In genomic region chr6:107682721-107683120, GRCh38 we compare ENCODE assay signal across 27 cellular contexts.
A peak's percentile ranks its signal among the peaks of the same experiment; 100 is the strongest.
DNase-seq lines count a peak whose midpoint lies in the region; ATAC-seq lines count a peak whose summit lies in the region.
"Had no signal": no experiment of that assay in that cellular context is flagged by ENCODE, and none has a peak within 500 bp of the region (broad histone marks: within the 10 kb centered on the region; RNA-seq: fewer than 3 reads in every experiment).

No MANE protein-coding gene starts in this region.

- H3K79me1 ChIP-seq in mesenchymal stem cell (replicated peaks; ENCODE audit: low read length, poor library complexity, severe bottlenecking), result no peaks in the 10 kb centered on the region

- H2AFZ ChIP-seq in mesenchymal stem cell (ENCODE audit: low read depth, low read length), result no peak overlapping the region

- no peak for DNase-seq in mesenchymal stem cell
- DNase-seq: 8988T; ACHN; AML-193; BE2C; C1 segment of cervical spinal cord; Caco-2; Calu3; CD4-positive, alpha-beta memory T cell; CD4-positive, alpha-beta T cell; CD4-positive, CD25-positive, alpha-beta regulatory T cell; CD8-positive, alpha-beta memory T cell; CD8-positive, alpha-beta T cell; COR-L47; DMS 273 treated with DMSO at 0.1 percent for 48 hours; DMS153; DMS53; DMS79; DMS79 treated with DMSO at 0.1 percent for 48 hours; DND-41; EL had no signal

- H2BK5ac ChIP-seq in mesenchymal stem cell (ENCODE audit: low read depth, low read length, poor library complexity, severe bottlenecking), result no peak overlapping the region

- H2BK15ac ChIP-seq in mesenchymal stem cell (ENCODE audit: low read depth, poor library complexity, severe bottlenecking), result no peak overlapping the region

- H3K18ac ChIP-seq in mesenchymal stem cell (ENCODE audit: low read depth in 1 of 2, low read length in 2 of 2), result no peak overlapping the region

- peak overlapping the region in 1 of 2 experiments; percentile 8 for H3K4me3 ChIP-seq in mesenchymal stem cell (ENCODE audit: insufficient read depth in 1 of 2, low read depth in 1 of 2, low read length in 2 of 2)
- H3K4me3 ChIP-seq: A549; BLaER1; BLaER1 treated with 17β-estradiol and CSF1 and Interleukin-3, amounts not matched to agents 10 nM and 100 nM had no signal

- H3K9me3 ChIP-seq in mesenchymal stem cell (ENCODE audit: control insufficient read depth, low read length), result peaks cover 10% of the 10 kb centered on the region
- H3K9me3 ChIP-seq: A549, BE2C, Caco-2 had no signal

- H3K27me3 ChIP-seq in mesenchymal stem cell (ENCODE audit: control insufficient read depth in 1 of 2, insufficient read depth in 1 of 2, low read length in 2 of 2), result no peaks in the 10 kb centered on the region
- H3K27me3 ChIP-seq: BE2C; BLaER1; BLaER1 treated with 17β-estradiol and CSF1 and Interleukin-3, amounts not matched to agents 10 nM and 100 nM had no signal

- H4K91ac ChIP-seq in mesenchymal stem cell (ENCODE audit: low read length), result no peak overlapping the region

- peak overlapping the region; percentile 25 for H3K4me2 ChIP-seq in mesenchymal stem cell (ENCODE audit: low read length, poor library complexity, severe bottlenecking)
- H3K4me2 ChIP-seq: A549; BLaER1; BLaER1 treated with 17β-estradiol and CSF1 and Interleukin-3, amounts not matched to agents 10 nM and 100 nM had no signal

- H3K36me3 ChIP-seq in mesenchymal stem cell (ENCODE audit: control insufficient read depth in 1 of 2, insufficient read depth in 2 of 2, low read depth in 1 of 2, low read length in 2 of 2), result peaks cover 0 to 11% of the 10 kb centered on the region in 2 experiments
- H3K36me3 ChIP-seq: BE2C; BLaER1; BLaER1 treated with 17β-estradiol and CSF1 and Interleukin-3, amounts not matched to agents 10 nM and 100 nM had no signal

- no peak overlapping the region for H2BK12ac ChIP-seq in mesenchymal stem cell (ENCODE audit: low read length in 2 of 2)

- H3K4ac ChIP-seq in mesenchymal stem cell (ENCODE audit: low read depth in 1 of 2, low read length in 2 of 2), result no peak overlapping the region

- H3K4me1 ChIP-seq in mesenchymal stem cell (ENCODE audit: control insufficient read depth, insufficient read depth, low read depth, low read length), result no peaks in the 10 kb centered on the region
- H3K4me1 ChIP-seq: A549; BLaER1; BLaER1 treated with 17β-estradiol and CSF1 and Interleukin-3, amounts not matched to agents 10 nM and 100 nM; Caco-2 had no signal

- H3K9ac ChIP-seq in mesenchymal stem cell (ENCODE audit: low read length), result no peak overlapping the region
- H3K9ac ChIP-seq: BLaER1; BLaER1 treated with 17β-estradiol and CSF1 and Interleukin-3, amounts not matched to agents 10 nM and 100 nM had no signal

- no peak for ATAC-seq in HG03432 (IDR thresholded peaks at IDR 0.05; ENCODE audit: unreplicated experiment)
- ATAC-seq: A549; CD8-positive, alpha-beta T cell had no signal

- WGBS in mesenchymal stem cell, result 100% methylated on average over 1 of the region's 3 CpGs

- no peak overlapping the region for H2AK5ac ChIP-seq in mesenchymal stem cell (ENCODE audit: low read length, severe bottlenecking)

- H3K27ac ChIP-seq in mesenchymal stem cell (ENCODE audit: low read length, poor library complexity, severe bottlenecking), result no peak overlapping the region
- H3K27ac ChIP-seq: 22Rv1; A549; BLaER1; BLaER1 treated with 17β-estradiol and CSF1 and Interleukin-3, amounts not matched to agents 10 nM and 100 nM; C4-2B had no signal

- H3K14ac ChIP-seq in mesenchymal stem cell (ENCODE audit: low read length in 2 of 2), result no peak overlapping the region

- no peak overlapping the region for H3K23ac ChIP-seq in mesenchymal stem cell (ENCODE audit: low read length in 2 of 2)

- no peak overlapping the region for H2BK120ac ChIP-seq in mesenchymal stem cell (ENCODE audit: low read depth, low read length)

- no peak overlapping the region for H4K8ac ChIP-seq in mesenchymal stem cell (ENCODE audit: low read length)
